In the genomic region with DNA sequence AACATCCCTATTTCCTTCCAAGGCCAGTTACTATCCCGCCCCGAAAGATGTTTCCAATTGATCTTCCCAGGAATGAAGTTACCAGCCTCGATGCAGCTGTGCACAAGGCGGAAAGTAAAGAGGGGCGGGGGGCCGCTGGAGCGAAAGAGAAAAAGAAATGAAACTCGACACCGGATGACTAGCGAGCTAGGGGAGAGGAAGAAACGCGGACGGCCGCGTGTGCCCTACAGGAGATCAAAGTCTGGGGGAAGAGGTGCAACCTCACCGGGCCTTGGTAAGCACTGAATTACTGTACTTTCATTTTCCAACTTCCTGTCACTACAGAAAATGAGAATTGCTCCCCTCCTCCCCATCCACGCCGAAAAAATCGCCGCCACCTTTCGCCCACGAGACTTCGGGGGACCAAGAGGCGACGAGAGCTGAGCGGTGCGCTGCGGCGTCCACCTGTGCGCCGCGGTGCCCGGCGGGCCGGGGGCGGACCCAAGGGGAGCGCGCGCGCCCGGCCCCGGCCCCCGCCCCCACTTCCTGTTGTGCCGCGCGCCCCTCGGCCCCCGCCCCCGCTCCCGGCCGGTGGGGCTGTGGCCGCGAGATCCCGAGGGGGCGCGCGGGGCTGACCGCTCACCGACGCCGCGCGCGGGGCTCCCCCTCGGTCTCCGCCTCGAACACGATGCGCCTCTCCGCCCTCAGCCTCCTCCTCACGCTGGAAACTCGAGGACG, we compare ENCODE assay signal across 8 cellular contexts. TPM values are rescaled to one million over a fixed set of nuclear protein-coding genes. Genes with fewer than 3 reads are reported as not detected.
DNase-seq lines count a peak whose midpoint lies in the region; ATAC-seq and TF ChIP-seq lines count a peak whose summit lies in the region.

No MANE protein-coding gene starts in this region.

- peak overlapping the region; percentile 82 for H3K27ac ChIP-seq in HUES6 (ENCODE audit: low read depth, low read length)

- DNase-seq in D341Med (ENCODE audit: low spot score), result peak; percentile 98
- peak; percentile 71 for DNase-seq in NT2/D1 (ENCODE audit: low read depth, low spot score)
- peak; percentile 74 for DNase-seq in activated CD8-positive, alpha-beta memory T cell treated with anti-CD3 and anti-CD28 coated beads, Interleukin-2, amount 50 U/mL, for 24 hours (ENCODE audit: extremely low read depth)
- peak; percentile 78 for DNase-seq in endothelial cell (ENCODE audit: low spot score)
- DNase-seq in stimulated activated CD8-positive, alpha-beta memory T cell treated with anti-CD3 and anti-CD28 coated beads, Interleukin-2, amount 100 ng/mL, for 48 hours (ENCODE audit: low read depth in 2 of 2), result peak; percentile 68 to 70

- H3K9me3 Mint-ChIP-seq in endothelial cell (ENCODE audit: unreplicated experiment), result no peaks in the 10 kb centered on the region

- H3K9me3 ChIP-seq in HUES6 (ENCODE audit: control insufficient read depth, insufficient read depth, low read depth, low read length) (no peaks in the 10 kb centered on the region), NT2/D1 (ENCODE audit: insufficient read depth, low read length) (no peaks in the 10 kb centered on the region), mononuclear cell (ENCODE audit: low read depth, low read length) (no peaks in the 10 kb centered on the region)

- H3K4me1 Mint-ChIP-seq in endothelial cell (ENCODE audit: unreplicated experiment), result peaks cover 40% of the 10 kb centered on the region

- H3K9ac ChIP-seq in HUES6 (ENCODE audit: low read length) (peak overlapping the region; percentile 99), NT2/D1 (ENCODE audit: insufficient read length, low read depth) (peak overlapping the region; percentile 92)

- peak overlapping the region; percentile 96 for H3K4me3 Mint-ChIP-seq in endothelial cell (ENCODE audit: unreplicated experiment)

- H3K27ac Mint-ChIP-seq in endothelial cell (ENCODE audit: unreplicated experiment), result peak overlapping the region; percentile 97

- ATAC-seq in GM21515 (IDR thresholded peaks at IDR 0.05; ENCODE audit: unreplicated experiment), result peak; percentile 64

- H3K4me1 ChIP-seq in HUES6 (ENCODE audit: control insufficient read depth, insufficient read depth, low read length), result peaks cover 6% of the 10 kb centered on the region; the same call in 1 of the 2 replicates
- H3K4me1 ChIP-seq in NT2/D1 (ENCODE audit: insufficient read depth, insufficient read length), result peaks cover 3% of the 10 kb centered on the region
- peaks cover 51% of the 10 kb centered on the region for H3K4me1 ChIP-seq in mononuclear cell (ENCODE audit: insufficient read depth, low read length)

- H3K36me3 ChIP-seq in HUES6 (ENCODE audit: control insufficient read depth, insufficient read depth, low read length) (no peaks in the 10 kb centered on the region), NT2/D1 (ENCODE audit: insufficient read depth, insufficient read length, low read length) (peaks cover 3% of the 10 kb centered on the region)

- peaks cover 14% of the 10 kb centered on the region for H3K27me3 Mint-ChIP-seq in endothelial cell (ENCODE audit: unreplicated experiment)

- H3K4me3 ChIP-seq in HUES6 (ENCODE audit: low read depth, low read length), result peak overlapping the region; percentile 82
- H3K4me3 ChIP-seq in NT2/D1 (ENCODE audit: insufficient read length, low read depth), result peak overlapping the region; percentile 77
- peak overlapping the region; percentile 69 for H3K4me3 ChIP-seq in mononuclear cell (ENCODE audit: low read length)

- TF ChIP-seq CTCF in endothelial cell (IDR thresholded peaks at IDR 0.05; ENCODE audit: unreplicated experiment), result no peak

- peaks cover 9% of the 10 kb centered on the region for H3K36me3 Mint-ChIP-seq in endothelial cell (ENCODE audit: low read depth, unreplicated experiment)

- H3K27me3 ChIP-seq in HUES6 (ENCODE audit: control insufficient read depth, insufficient read depth, low read length), result no peaks in the 10 kb centered on the region
- H3K27me3 ChIP-seq in NT2/D1 (ENCODE audit: insufficient read depth, insufficient read length), result no peaks in the 10 kb centered on the region
- no peaks in the 10 kb centered on the region for H3K27me3 ChIP-seq in mononuclear cell (ENCODE audit: insufficient read depth, low read length)

RNA-seq across cellular contexts. Expression of a gene that starts 0.6 kb away (rescaled TPM):
- total RNA-seq in endothelial cell (ENCODE audit: unreplicated experiment), result 57.1 TPM
- 74.4 TPM for total RNA-seq in mononuclear cell

RNA-seq across cellular contexts. Expression of a gene that starts 49.1 kb away (rescaled TPM):
- total RNA-seq in endothelial cell (ENCODE audit: unreplicated experiment) (9.2 TPM), mononuclear cell (2.0 TPM)

Comparison
In these comparisons a context has a peak if more than half of its experiments do, and no peak if none do; other contexts are left out.
1. Peak in every context shown above with its lines: DNase-seq, ATAC-seq, H3K4me3 ChIP-seq and H3K27ac ChIP-seq.